ENCODE assay signal across 28 cellular contexts in the genomic region with DNA sequence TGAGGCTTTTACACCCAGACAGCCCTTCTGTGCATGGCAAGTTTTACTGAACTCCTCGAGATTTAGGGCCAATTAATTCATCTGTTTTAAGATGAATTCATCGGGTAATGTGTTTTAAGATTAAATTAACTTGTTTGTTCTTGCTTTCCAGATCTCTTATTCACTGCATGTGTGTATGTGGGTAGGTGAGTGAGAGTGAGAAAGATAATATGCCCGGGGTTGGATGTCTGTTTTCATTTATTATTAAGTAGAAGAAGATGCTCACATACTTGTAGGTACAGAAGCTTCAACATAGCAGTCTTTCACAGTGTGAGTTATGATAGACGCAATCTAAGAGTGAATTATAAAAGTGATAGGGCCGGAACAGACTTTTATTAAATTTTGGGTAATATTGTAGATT.
"Had no signal": no experiment of that assay in that cellular context is flagged by ENCODE, and none has a peak within 500 bp of the region (broad histone marks: within the 10 kb centered on the region; RNA-seq: fewer than 3 reads in every experiment).

No MANE protein-coding gene starts in this region.

- DNase-seq: natural killer cell; occipital lobe; ovary; posterior cingulate gyrus; psoas muscle; right cardiac atrium; right lobe of liver; sigmoid colon; small intestine; stimulated activated CD4-positive, alpha-beta T cell treated with anti-CD3 and anti-CD28 coated beads, Interleukin-15, amount 100 ng/mL, for 24 hours; stimulated activated CD4-positive, alpha-beta T cell treated with anti-CD3 and anti-CD28 coated beads, Interleukin-2, amount 100 ng/mL, for 24 hours; stimulated activated CD4-positive, alpha-beta T cell treated with anti-CD3 and anti-CD28 coated beads, Interleukin-2, amount 100 ng/mL, for 48 hours; stimulated activated CD4-positive, alpha-beta T cell treated with anti-CD3 and anti-CD28 coated beads, Interleukin-4, amount 100 ng/mL, for 24 hours; stimulated activated naive B cell treated with anti-CD40 and anti-IgM and Interleukin-4, amounts not matched to agents 10 μg/mL and 1 μg/mL and 100 μg/mL, for 72 hours; stimulated activated naive CD4-positive, alpha-beta T cell treated with Interleukin-2 at 50 U/mL for 16 hours; stomach; tibial artery; transverse colon; upper lobe of right lung; uterus had no signal

- H3K36me3 ChIP-seq: neural progenitor cell, ovary, right lobe of liver, sigmoid colon, thoracic aorta, tibial artery, transverse colon, upper lobe of right lung, uterus had no signal

- H3K4me3 Mint-ChIP-seq: natural killer cell; nephron; neural progenitor cell; stimulated activated effector memory CD8-positive, alpha-beta T cell treated with anti-CD3 and anti-CD28 coated beads, Interleukin-12 subunit alpha, Interleukin-12 subunit beta, amount 100 ng/mL, for 72 hours; stimulated activated naive B cell treated with anti-CD40 and anti-IgM and Interleukin-4, amounts not matched to agents 10 μg/mL and 1 μg/mL and 100 μg/mL, for 72 hours; stimulated activated naive CD8-positive, alpha-beta T cell treated with anti-CD3 and anti-CD28 coated beads, Interleukin-15, Interleukin-2, amounts not matched to agents 100 ng/mL and 50 ng/mL, for 24 hours; type B pancreatic cell had no signal

- H3K4me1 ChIP-seq: neural progenitor cell, parathyroid adenoma, psoas muscle, right lobe of liver, sigmoid colon, stomach, tibial artery, transverse colon, upper lobe of right lung, uterus had no signal

- ATAC-seq: natural killer cell; psoas muscle; right cardiac atrium; right lobe of liver; stimulated activated effector memory CD8-positive, alpha-beta T cell treated with anti-CD3 and anti-CD28 coated beads, Interleukin-12 subunit alpha, Interleukin-12 subunit beta, amount 100 ng/mL, for 72 hours; stimulated activated naive B cell treated with anti-CD40 and anti-IgM and Interleukin-4, amounts not matched to agents 10 μg/mL and 1 μg/mL and 100 μg/mL, for 72 hours; upper lobe of right lung had no signal

- H3K4me1 Mint-ChIP-seq: nephron, neural progenitor cell had no signal

- H3K4me2 ChIP-seq: neural progenitor cell had no signal

- H3K27ac Mint-ChIP-seq: natural killer cell; nephron; neural progenitor cell; progenitor cell of endocrine pancreas; stimulated activated effector memory CD8-positive, alpha-beta T cell treated with anti-CD3 and anti-CD28 coated beads, Interleukin-12 subunit alpha, Interleukin-12 subunit beta, amount 100 ng/mL, for 72 hours; stimulated activated naive B cell treated with anti-CD40 and anti-IgM and Interleukin-4, amounts not matched to agents 10 μg/mL and 1 μg/mL and 100 μg/mL, for 72 hours; stimulated activated naive CD8-positive, alpha-beta T cell treated with anti-CD3 and anti-CD28 coated beads, Interleukin-15, Interleukin-2, amounts not matched to agents 100 ng/mL and 50 ng/mL, for 24 hours; type B pancreatic cell had no signal

- H2AFZ ChIP-seq: neural progenitor cell, parathyroid adenoma had no signal

- H3K9me3 Mint-ChIP-seq: natural killer cell; nephron; neural progenitor cell; stimulated activated effector memory CD8-positive, alpha-beta T cell treated with anti-CD3 and anti-CD28 coated beads, Interleukin-12 subunit alpha, Interleukin-12 subunit beta, amount 100 ng/mL, for 72 hours; stimulated activated naive CD8-positive, alpha-beta T cell treated with anti-CD3 and anti-CD28 coated beads, Interleukin-15, Interleukin-2, amounts not matched to agents 100 ng/mL and 50 ng/mL, for 24 hours had no signal

- H3K36me3 Mint-ChIP-seq: natural killer cell; stimulated activated effector memory CD8-positive, alpha-beta T cell treated with anti-CD3 and anti-CD28 coated beads, Interleukin-12 subunit alpha, Interleukin-12 subunit beta, amount 100 ng/mL, for 72 hours had no signal

- H3K9ac ChIP-seq: neural progenitor cell, parathyroid adenoma had no signal

- H3K9me3 ChIP-seq: ovary, psoas muscle, right lobe of liver, sigmoid colon, stomach, thoracic aorta, tibial artery, transverse colon, upper lobe of right lung, uterus had no signal

- H3K27me3 ChIP-seq: neural progenitor cell, ovary, right lobe of liver, sigmoid colon, stomach, tibial artery, transverse colon, upper lobe of right lung, uterus had no signal

- H3K27me3 Mint-ChIP-seq: progenitor cell of endocrine pancreas; stimulated activated naive B cell treated with anti-CD40 and anti-IgM and Interleukin-4, amounts not matched to agents 10 μg/mL and 1 μg/mL and 100 μg/mL, for 72 hours; stimulated activated naive CD8-positive, alpha-beta T cell treated with anti-CD3 and anti-CD28 coated beads, Interleukin-15, Interleukin-2, amounts not matched to agents 100 ng/mL and 50 ng/mL, for 24 hours; type B pancreatic cell had no signal

- H3K27ac ChIP-seq: neural progenitor cell, ovary, parathyroid adenoma, psoas muscle, right lobe of liver, sigmoid colon, stomach, thoracic aorta, tibial artery, transverse colon, upper lobe of right lung, uterus had no signal

- H3K4me3 ChIP-seq: neural progenitor cell, ovary, psoas muscle, right lobe of liver, sigmoid colon, stomach, thoracic aorta, tibial artery, transverse colon, upper lobe of right lung, uterus had no signal
